Comparison of ENCODE assay signal across 16 cellular contexts in the genomic region with DNA sequence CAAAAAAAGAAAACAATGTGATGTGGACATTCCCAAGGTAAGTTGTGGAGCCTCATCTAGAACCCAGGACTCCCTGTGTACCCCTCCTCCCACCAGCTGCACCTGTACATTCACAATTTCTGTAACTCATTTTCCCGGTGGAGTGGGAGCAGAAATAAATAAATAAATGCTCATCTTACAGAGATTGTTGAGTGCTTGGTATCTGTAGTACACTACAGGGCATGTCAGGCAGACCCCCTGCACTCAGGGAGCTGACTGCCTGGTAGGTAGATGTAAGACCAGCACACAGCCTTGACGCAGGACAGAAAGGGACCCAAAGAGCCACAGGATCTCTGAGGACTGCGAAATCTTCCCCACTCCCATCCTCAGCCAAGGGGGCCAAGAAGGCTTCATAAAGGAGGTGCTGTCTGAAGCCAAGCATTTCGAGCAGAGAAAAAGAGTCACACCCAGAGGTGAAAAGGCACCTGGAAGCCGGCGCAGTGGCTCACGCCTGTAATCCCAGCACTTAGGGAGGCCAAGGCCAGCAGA. TPM values are rescaled to one million over a fixed set of nuclear protein-coding genes. Genes with fewer than 3 reads are reported as not detected.
DNase-seq lines count a peak whose midpoint lies in the region; ATAC-seq and TF ChIP-seq lines count a peak whose summit lies in the region.
"Had no signal": no experiment of that assay in that cellular context is flagged by ENCODE, and none has a peak within 500 bp of the region (broad histone marks: within the 10 kb centered on the region; RNA-seq: fewer than 3 reads in every experiment).

No MANE protein-coding gene starts in this region.

- peaks cover 0 to 8% (median 0%) of the 10 kb centered on the region in 3 donors for H3K27me3 Mint-ChIP-seq in CD14-positive monocyte (ENCODE audit: low read depth in 3 of 3)
- H3K27me3 Mint-ChIP-seq in Calu3 (ENCODE audit: unreplicated experiment), result no peaks in the 10 kb centered on the region
- H3K27me3 Mint-ChIP-seq in activated CD8-positive, alpha-beta T cell treated with anti-CD3 and anti-CD28 coated beads, Interleukin-2, amount 10 ng/mL, durations not matched to agents 7 days and 5 days (ENCODE audit: low read depth), result no peaks in the 10 kb centered on the region

- no peak overlapping the region for H3K27ac ChIP-seq in left lung
- H3K27ac ChIP-seq: hepatocyte, neural progenitor cell had no signal

- no TSS peak for BruUV-seq in Calu3 (replicated peaks; lab: Mats Ljungman, UMichigan)

- TF ChIP-seq CTCF in CD14-positive monocyte (IDR thresholded peaks at IDR 0.05) (no peak), Calu3 (IDR thresholded peaks at IDR 0.05; ENCODE audit: unreplicated experiment) (no peak), left lung (IDR thresholded peaks at IDR 0.05) (no peak)

- H3K4me1 ChIP-seq in left lung, result peaks cover 18 to 56% of the 10 kb centered on the region in 2 donors

- H3K36me3 Mint-ChIP-seq in CD14-positive monocyte (peaks cover 38 to 49% of the 10 kb centered on the region in 2 donors), Calu3 (ENCODE audit: insufficient read depth, unreplicated experiment) (peaks cover 70% of the 10 kb centered on the region)
- H3K36me3 Mint-ChIP-seq in activated CD8-positive, alpha-beta T cell treated with anti-CD3 and anti-CD28 coated beads, Interleukin-2, amount 10 ng/mL, durations not matched to agents 7 days and 5 days (ENCODE audit: low read depth), result peaks cover 48% of the 10 kb centered on the region

- H3K4me3 ChIP-seq in left lung, result no peak overlapping the region
- H3K4me3 ChIP-seq: esophagus squamous epithelium, hepatocyte, neural progenitor cell had no signal

- H3K4me1 Mint-ChIP-seq in CD14-positive monocyte (peaks cover 39% of the 10 kb centered on the region), Calu3 (ENCODE audit: low read depth, unreplicated experiment) (peaks cover 34% of the 10 kb centered on the region)
- H3K4me1 Mint-ChIP-seq in activated CD8-positive, alpha-beta T cell treated with anti-CD3 and anti-CD28 coated beads, Interleukin-2, amount 10 ng/mL, durations not matched to agents 7 days and 5 days (ENCODE audit: low read depth), result peaks cover 38% of the 10 kb centered on the region

- H3K27ac Mint-ChIP-seq in CD14-positive monocyte (peak overlapping the region; percentile 57 to 83 (median 70)), Calu3 (ENCODE audit: unreplicated experiment) (peak overlapping the region; percentile 59)
- peak overlapping the region; percentile 39 for H3K27ac Mint-ChIP-seq in activated CD8-positive, alpha-beta T cell treated with anti-CD3 and anti-CD28 coated beads, Interleukin-2, amount 10 ng/mL, durations not matched to agents 7 days and 5 days
- H3K27ac Mint-ChIP-seq: neural progenitor cell had no signal

- no peaks in the 10 kb centered on the region for H3K27me3 ChIP-seq in left lung
- H3K27me3 ChIP-seq: esophagus squamous epithelium, hepatocyte, neural progenitor cell had no signal

- H3K4me3 Mint-ChIP-seq in CD14-positive monocyte (no peak overlapping the region), Calu3 (ENCODE audit: low read depth, unreplicated experiment) (no peak overlapping the region)
- H3K4me3 Mint-ChIP-seq in activated CD8-positive, alpha-beta T cell treated with anti-CD3 and anti-CD28 coated beads, Interleukin-2, amount 10 ng/mL, durations not matched to agents 7 days and 5 days, result no peak overlapping the region

- CTCF ChIA-PET in Calu3 (lab: Charles Lee), result interaction anchor here (0.7 to 2.2 kb wide), 13 partner anchors 7 to 738 kb away, joined by 3 to 24 read pairs (median 4); a partner anchor contains a TSS
- CTCF ChIA-PET in activated CD8-positive, alpha-beta T cell treated with anti-CD3 and anti-CD28 coated beads, Interleukin-2, amount 10 ng/mL, durations not matched to agents 7 days and 5 days (lab: Charles Lee), result interaction anchor here (1.1 to 13.3 kb wide), 16 partner anchors 10 to 876 kb away, joined by 3 to 266 read pairs (median 6); a partner anchor contains a TSS

- DNase-seq in CD14-positive monocyte (ENCODE audit: low spot score), result no peak
- no peak for DNase-seq in Calu3
- DNase-seq in activated CD8-positive, alpha-beta T cell treated with anti-CD3 and anti-CD28 coated beads, Interleukin-2, amount 10 ng/mL, durations not matched to agents 7 days and 5 days, result no peak
- no peak for DNase-seq in left lung
- DNase-seq in GM19240 (ENCODE audit: insufficient read length, low spot score), result no peak
- no peak for DNase-seq in activated CD8-positive, alpha-beta memory T cell treated with anti-CD3 and anti-CD28 coated beads, Interleukin-2, amount 50 U/mL, for 4 hours
- DNase-seq in foreskin melanocyte, result no peak
- no peak for DNase-seq in NCI-H1048 (lab: John Stamatoyannopoulos, UW)
- DNase-seq: esophagus squamous epithelium had no signal

- H3K9me3 Mint-ChIP-seq in CD14-positive monocyte, result no peaks in the 10 kb centered on the region
- H3K9me3 Mint-ChIP-seq in Calu3 (ENCODE audit: low read depth, unreplicated experiment), result no peaks in the 10 kb centered on the region
- H3K9me3 Mint-ChIP-seq in activated CD8-positive, alpha-beta T cell treated with anti-CD3 and anti-CD28 coated beads, Interleukin-2, amount 10 ng/mL, durations not matched to agents 7 days and 5 days (ENCODE audit: insufficient read depth), result no peaks in the 10 kb centered on the region
- H3K9me3 Mint-ChIP-seq: CD4-positive, CD25-positive, alpha-beta regulatory T cell; neural progenitor cell had no signal

- POLR2A ChIA-PET in activated CD8-positive, alpha-beta T cell treated with anti-CD3 and anti-CD28 coated beads, Interleukin-2, amount 10 ng/mL, durations not matched to agents 7 days and 5 days (lab: Charles Lee), result interaction anchor here (0.8 kb wide), 1 partner anchor 16 kb away, joined by 3 read pairs; no protein-coding TSS in a partner anchor

- peaks cover 13 to 54% of the 10 kb centered on the region in 2 donors for H3K36me3 ChIP-seq in left lung

- intact Hi-C loops in CD14-positive monocyte (cut with micrococcal nuclease), result no loop called here
- intact Hi-C loops in Calu3 (cut with micrococcal nuclease; ENCODE audit: unreplicated experiment), result no loop called here
- intact Hi-C loops in left lung (cut with DNase I), result no loop called here

- no peak for ATAC-seq in activated CD8-positive, alpha-beta T cell treated with anti-CD3 and anti-CD28 coated beads, Interleukin-2, amount 10 ng/mL, durations not matched to agents 7 days and 5 days
- peak; percentile 3 for ATAC-seq in left lung

- H3K9me3 ChIP-seq in left lung, result no peaks in the 10 kb centered on the region
- H3K9me3 ChIP-seq: esophagus squamous epithelium had no signal

RNA-seq across cellular contexts. Expression of a gene that starts 6.5 kb away (rescaled TPM):
- polyA plus RNA-seq in CD14-positive monocyte, result 1,000 to 10,000 TPM; 1,176 to 1,536 TPM
- 807 and 937 TPM in 2 replicates for total RNA-seq in Calu3 (2022)
- total RNA-seq in activated CD8-positive, alpha-beta T cell treated with anti-CD3 and anti-CD28 coated beads, Interleukin-2, amount 10 ng/mL, durations not matched to agents 7 days and 5 days, result 100 to 1,000 TPM; 661 to 670 TPM
- total RNA-seq in left lung, result 100 to 1,000 TPM; 728 to 773 TPM

RNA-seq across cellular contexts. Expression of a gene that starts 16.9 kb away (rescaled TPM):
- not detected for polyA plus RNA-seq in CD14-positive monocyte
- total RNA-seq in Calu3 (2022), result not detected in 2 replicates
- not detected for total RNA-seq in activated CD8-positive, alpha-beta T cell treated with anti-CD3 and anti-CD28 coated beads, Interleukin-2, amount 10 ng/mL, durations not matched to agents 7 days and 5 days
- not detected for total RNA-seq in left lung
- total RNA-seq: CD4-positive, CD25-positive, alpha-beta regulatory T cell; cerebellum; esophagus squamous epithelium; hepatocyte; lower leg skin; subcutaneous adipose tissue; T-helper 2 cell treated with Interferon-gamma antibody and Interleukin-4, amounts not matched to agents 100 ng/mL and 5 ng/mL, for 36 hours had no signal
- polyA plus RNA-seq: CD4-positive, CD25-positive, alpha-beta regulatory T cell had no signal

RNA-seq across cellular contexts. Expression of a gene that starts 39.2 kb away (rescaled TPM):
- polyA plus RNA-seq in CD14-positive monocyte, result not detected
- total RNA-seq in Calu3 (2022), result 0.86 and 1.2 TPM in 2 replicates
- total RNA-seq in activated CD8-positive, alpha-beta T cell treated with anti-CD3 and anti-CD28 coated beads, Interleukin-2, amount 10 ng/mL, durations not matched to agents 7 days and 5 days, result under 1 TPM; 0.08 to 0.11 TPM
- total RNA-seq in left lung, result under 1 TPM; 0.16 to 0.32 TPM
- total RNA-seq: subcutaneous adipose tissue had no signal
